1 cellular context compared by ENCODE assay signal in the genomic region with DNA sequence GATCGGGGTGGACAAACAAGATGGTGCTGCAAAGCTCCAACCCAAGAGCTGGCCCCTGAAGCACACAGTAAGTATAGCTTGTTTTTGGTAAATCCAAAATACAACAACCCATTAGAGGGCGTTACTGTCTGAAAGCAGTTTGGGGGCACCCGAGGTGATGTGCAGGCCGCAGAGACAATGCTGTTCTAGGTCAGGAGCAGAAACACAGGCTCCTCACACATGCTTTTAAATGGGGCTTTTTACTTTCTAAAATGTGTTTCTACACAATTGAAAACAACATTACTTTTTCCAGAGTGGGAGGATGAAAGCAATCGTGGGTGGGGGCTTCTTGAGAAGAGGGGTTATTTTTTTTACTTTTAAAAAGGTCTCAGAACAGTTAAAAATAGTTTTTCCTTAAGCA.
TF ChIP-seq lines count a peak whose summit lies in the region.

No MANE protein-coding gene starts in this region.

TF ChIP-seq in K562, 482 proteins besides CTCF, POLR2A, EP300 and RAD21 (continued from another document):
- no peak for TF ChIP-seq SIN3A (IDR thresholded peaks at IDR 0.05; ENCODE audit: borderline replicate concordance in 2 of 2, control insufficient read depth in 1 of 2, low read depth in 2 of 2, low read length in 2 of 2)
- no peak for TF ChIP-seq RREB1 (CRISPR knock-in tag; IDR thresholded peaks at IDR 0.05)
- TF ChIP-seq STAT5A (IDR thresholded peaks at IDR 0.05; ENCODE audit: borderline replicate concordance, low read length): no peak
- no peak for TF ChIP-seq ZNF431 (CRISPR knock-in tag; IDR thresholded peaks at IDR 0.05)
- TF ChIP-seq THRB (CRISPR knock-in tag; conservative IDR thresholded peaks at IDR 0.05): no peak
- TF ChIP-seq E2F6 (IDR thresholded peaks at IDR 0.05; ENCODE audit: borderline replicate concordance in 1 of 2, extremely low read depth in 1 of 2, insufficient read depth in 1 of 2, insufficient read length in 1 of 2, low read depth in 1 of 2, low read length in 1 of 2, poor library complexity in 1 of 2, severe bottlenecking in 1 of 2): no peak
- no peak for TF ChIP-seq E4F1 (CRISPR knock-in tag; IDR thresholded peaks at IDR 0.05; ENCODE audit: borderline replicate concordance)
- no peak for TF ChIP-seq ZNF449 (CRISPR knock-in tag; IDR thresholded peaks at IDR 0.05)
- no peak for TF ChIP-seq UBTF (IDR thresholded peaks at IDR 0.05; ENCODE audit: borderline replicate concordance in 1 of 2, low read depth in 2 of 2, low read length in 2 of 2)
- no peak for TF ChIP-seq RHOXF2B (CRISPR knock-in tag; conservative IDR thresholded peaks at IDR 0.05)
- no peak for TF ChIP-seq RBM15 (IDR thresholded peaks at IDR 0.05; ENCODE audit: insufficient read depth, low read length)
- TF ChIP-seq ARID1B (IDR thresholded peaks at IDR 0.05): no peak
- no peak for TF ChIP-seq ZNF830 (CRISPR knock-in tag; IDR thresholded peaks at IDR 0.05)
- no peak for TF ChIP-seq POLR3G (IDR thresholded peaks at IDR 0.05; ENCODE audit: extremely low read depth, insufficient read length, insufficient replicate concordance)
- TF ChIP-seq PCBP1 (IDR thresholded peaks at IDR 0.05; ENCODE audit: low read depth, low read length, poor library complexity, severe bottlenecking): no peak
- TF ChIP-seq CHD2 (IDR thresholded peaks at IDR 0.05; ENCODE audit: low read depth, low read length): no peak
